In genomic region chr3:179973024-179973423, GRCh38 we compare ENCODE assay signal across 26 cellular contexts.
A peak's percentile ranks its signal among the peaks of the same experiment; 100 is the strongest.
DNase-seq lines count a peak whose midpoint lies in the region; ATAC-seq, FAIRE-seq and TF ChIP-seq lines count a peak whose summit lies in the region.
"Had no signal": no experiment of that assay in that cellular context is flagged by ENCODE, and none has a peak within 500 bp of the region (broad histone marks: within the 10 kb centered on the region; RNA-seq: fewer than 3 reads in every experiment).

No MANE protein-coding gene starts in this region.

- POLR2A ChIA-PET in WTC11 (lab: Charles Lee) = no interaction called here

- no peak overlapping the region for H3K4me3 Mint-ChIP-seq in WTC11
- H3K4me3 Mint-ChIP-seq: activated naive CD8-positive, alpha-beta T cell; CD14-positive monocyte; IgD-negative memory B cell; mesothelial cell of epicardium; naive thymus-derived CD4-positive, alpha-beta T cell; stimulated activated naive CD8-positive, alpha-beta T cell treated with anti-CD3 and anti-CD28 coated beads, Interleukin-15, amount 100 ng/mL, for 72 hours; T-helper 17 cell had no signal

- H3K27ac Mint-ChIP-seq in WTC11 = no peak overlapping the region
- H3K27ac Mint-ChIP-seq: activated naive CD8-positive, alpha-beta T cell; CD14-positive monocyte; IgD-negative memory B cell; mesothelial cell of epicardium; naive thymus-derived CD4-positive, alpha-beta T cell; stimulated activated naive CD8-positive, alpha-beta T cell treated with anti-CD3 and anti-CD28 coated beads, Interleukin-15, amount 100 ng/mL, for 72 hours; T-helper 17 cell had no signal

- CTCF ChIA-PET in WTC11 (lab: Charles Lee) = interaction anchor here (1.0 to 1.4 kb wide), 4 partner anchors 44 to 324 kb away, joined by 5 to 7 read pairs (median 6); no protein-coding TSS in a partner anchor

- DNase-seq in GM19239 (ENCODE audit: insufficient read length, low spot score) (no peak), NCI-H2107 treated with DMSO at 0.1 percent for 48 hours (lab: John Stamatoyannopoulos, UW; ENCODE audit: unreplicated experiment) (peak; percentile 66), caudate nucleus (lab: John Stamatoyannopoulos, UW) (peak in 2 of 61 donors; percentile 13 to 14), HT-29 (ENCODE audit: low spot score) (no peak), WTC11 (ENCODE audit: low spot score) (no peak), Right ventricle myocardium superior (no peak)
- DNase-seq: activated T-cell treated with anti-CD3 and anti-CD28 coated beads for 4 hours; aorta; Calu3; left ventricle myocardium inferior; naive thymus-derived CD4-positive, alpha-beta T cell; NCI-H1417 treated with DMSO at 0.1 percent for 48 hours; NCI-H748 treated with DMSO at 0.1 percent for 48 hours; occipital lobe; stimulated activated naive CD8-positive, alpha-beta T cell treated with anti-CD3 and anti-CD28 coated beads, Interleukin-15, amount 100 ng/mL, for 72 hours; T-helper 17 cell; tibial artery had no signal

- H3K4me2 ChIP-seq in parathyroid adenoma (ENCODE audit: low read length) = peak overlapping the region; percentile 4

- peaks cover 28% of the 10 kb centered on the region for H3K4me1 ChIP-seq in parathyroid adenoma
- H3K4me1 ChIP-seq: left ventricle myocardium inferior, tibial artery had no signal

- H3K4me3 ChIP-seq in parathyroid adenoma (ENCODE audit: low read depth, low read length) = no peak overlapping the region
- H3K4me3 ChIP-seq: left ventricle myocardium inferior, tibial artery had no signal

- FAIRE-seq in GM19239 (lab: Jason Lieb, UNC) = peak; percentile 72
- FAIRE-seq: endometrium, GM12892 had no signal

- H3K79me2 ChIP-seq in parathyroid adenoma = peaks cover 13% of the 10 kb centered on the region

- H2AFZ ChIP-seq in parathyroid adenoma = no peak overlapping the region

- H3K27ac ChIP-seq in caudate nucleus (ENCODE audit: low read depth, low read length) (peak overlapping the region; percentile 78), parathyroid adenoma (peak overlapping the region; percentile 93)
- H3K27ac ChIP-seq: left ventricle myocardium inferior, SK-N-MC, tibial artery had no signal

- H3K9me3 Mint-ChIP-seq in WTC11 = no peaks in the 10 kb centered on the region
- H3K9me3 Mint-ChIP-seq: IgD-negative memory B cell; mesothelial cell of epicardium; stimulated activated naive CD8-positive, alpha-beta T cell treated with anti-CD3 and anti-CD28 coated beads, Interleukin-15, amount 100 ng/mL, for 72 hours had no signal

- no peaks in the 10 kb centered on the region for H3K27me3 ChIP-seq in parathyroid adenoma (ENCODE audit: control insufficient read depth, insufficient read depth, low read length)
- H3K27me3 ChIP-seq: tibial artery had no signal

- no peak overlapping the region for H3K9ac ChIP-seq in parathyroid adenoma

- no peaks in the 10 kb centered on the region for H3K36me3 ChIP-seq in parathyroid adenoma (ENCODE audit: control insufficient read depth, insufficient read depth, low read length)
- H3K36me3 ChIP-seq: left ventricle myocardium inferior, tibial artery had no signal

- H3K9me3 ChIP-seq in parathyroid adenoma (ENCODE audit: control insufficient read depth, low read length) = no peaks in the 10 kb centered on the region
- H3K9me3 ChIP-seq: left ventricle myocardium inferior, tibial artery had no signal

- TF ChIP-seq CTCF in parathyroid adenoma (IDR thresholded peaks at IDR 0.05) = no peak
- TF ChIP-seq CTCF in WTC11 (IDR thresholded peaks at IDR 0.05) = no peak

- ATAC-seq in HG02759 (IDR thresholded peaks at IDR 0.05; ENCODE audit: unreplicated experiment) (no peak), WTC11 (no peak), Right ventricle myocardium superior (ENCODE audit: poor library complexity) (no peak)
- ATAC-seq: naive thymus-derived CD4-positive, alpha-beta T cell; stimulated activated naive CD8-positive, alpha-beta T cell treated with anti-CD3 and anti-CD28 coated beads, Interleukin-15, amount 100 ng/mL, for 72 hours; T-helper 17 cell had no signal

- no peaks in the 10 kb centered on the region for H3K36me3 Mint-ChIP-seq in WTC11
- H3K36me3 Mint-ChIP-seq: activated naive CD8-positive, alpha-beta T cell; CD14-positive monocyte; IgD-negative memory B cell; mesothelial cell of epicardium; naive thymus-derived CD4-positive, alpha-beta T cell had no signal

- H3K4me1 Mint-ChIP-seq in WTC11 = peaks cover 21% of the 10 kb centered on the region
- H3K4me1 Mint-ChIP-seq: CD14-positive monocyte; IgD-negative memory B cell; mesothelial cell of epicardium; stimulated activated naive CD8-positive, alpha-beta T cell treated with anti-CD3 and anti-CD28 coated beads, Interleukin-15, amount 100 ng/mL, for 72 hours; T-helper 17 cell had no signal

- intact Hi-C loops in Right ventricle myocardium superior (cut with DNase I) = no loop called here

- H3K27me3 Mint-ChIP-seq in WTC11 (ENCODE audit: low read depth) = no peaks in the 10 kb centered on the region
- H3K27me3 Mint-ChIP-seq: activated naive CD8-positive, alpha-beta T cell; stimulated activated naive CD8-positive, alpha-beta T cell treated with anti-CD3 and anti-CD28 coated beads, Interleukin-15, amount 100 ng/mL, for 72 hours had no signal

TF ChIP-seq in WTC11, 78 proteins besides CTCF, POLR2A, EP300 and RAD21:
- no peak for TF ChIP-seq SMAD4 (CRISPR knock-in tag; IDR thresholded peaks at IDR 0.05)
- TF ChIP-seq, protein P1, sequence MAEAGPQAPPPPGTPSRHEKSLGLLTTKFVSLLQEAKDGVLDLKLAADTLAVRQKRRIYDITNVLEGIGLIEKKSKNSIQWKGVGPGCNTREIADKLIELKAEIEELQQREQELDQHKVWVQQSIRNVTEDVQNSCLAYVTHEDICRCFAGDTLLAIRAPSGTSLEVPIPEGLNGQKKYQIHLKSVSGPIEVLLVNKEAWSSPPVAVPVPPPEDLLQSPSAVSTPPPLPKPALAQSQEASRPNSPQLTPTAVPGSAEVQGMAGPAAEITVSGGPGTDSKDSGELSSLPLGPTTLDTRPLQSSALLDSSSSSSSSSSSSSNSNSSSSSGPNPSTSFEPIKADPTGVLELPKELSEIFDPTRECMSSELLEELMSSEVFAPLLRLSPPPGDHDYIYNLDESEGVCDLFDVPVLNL (CRISPR knock-in tag; IDR thresholded peaks at IDR 0.05; ENCODE audit: borderline replicate concordance, low read depth) = no peak
- TF ChIP-seq SMAD3 (CRISPR knock-in tag; IDR thresholded peaks at IDR 0.05; ENCODE audit: borderline replicate concordance) = no peak
- no peak for TF ChIP-seq IRF2 (CRISPR knock-in tag; IDR thresholded peaks at IDR 0.05; ENCODE audit: borderline replicate concordance, low read depth)
- TF ChIP-seq AR (CRISPR knock-in tag; IDR thresholded peaks at IDR 0.05) = no peak
- no peak for TF ChIP-seq FOXJ3 (CRISPR knock-in tag; IDR thresholded peaks at IDR 0.05; ENCODE audit: borderline replicate concordance)
- no peak for TF ChIP-seq SP1 (CRISPR knock-in tag; conservative IDR thresholded peaks at IDR 0.05)
- TF ChIP-seq ZNF232 (CRISPR knock-in tag; IDR thresholded peaks at IDR 0.05) = no peak
- TF ChIP-seq ESRRA (CRISPR knock-in tag; IDR thresholded peaks at IDR 0.05; ENCODE audit: borderline replicate concordance) = no peak
- no peak for TF ChIP-seq FOXK1 (CRISPR knock-in tag; IDR thresholded peaks at IDR 0.05)
- TF ChIP-seq ZNF671 (CRISPR knock-in tag; IDR thresholded peaks at IDR 0.05) = no peak
- TF ChIP-seq GABPB1 (CRISPR knock-in tag; IDR thresholded peaks at IDR 0.05) = no peak
- TF ChIP-seq ATF2 (CRISPR knock-in tag; IDR thresholded peaks at IDR 0.05; ENCODE audit: borderline replicate concordance, low read depth) = no peak
- no peak for TF ChIP-seq CREB1 (CRISPR knock-in tag; IDR thresholded peaks at IDR 0.05)
